In genomic region chr9:69877852-69878507, GRCh38 we compare ENCODE assay signal across 9 cellular contexts.
DNase-seq lines count a peak whose midpoint lies in the region; ATAC-seq, FAIRE-seq and TF ChIP-seq lines count a peak whose summit lies in the region.
"Had no signal": no experiment of that assay in that cellular context is flagged by ENCODE, and none has a peak within 500 bp of the region (broad histone marks: within the 10 kb centered on the region; RNA-seq: fewer than 3 reads in every experiment).

No MANE protein-coding gene starts in this region.

- FAIRE-seq in RCC 7860 (lab: Jason Lieb, UNC), result peak; percentile 77

- no peaks in the 10 kb centered on the region for H3K79me2 ChIP-seq in DND-41 (ENCODE audit: insufficient read depth, low read length)

- no peak for DNase-seq in DND-41
- peak; percentile 29 for DNase-seq in RCC 7860 (ENCODE audit: low spot score)
- DNase-seq in fibroblast of peridontal ligament (ENCODE audit: extremely low read depth), result peak; percentile 81
- peak; percentile 75 for DNase-seq in pons (ENCODE audit: low spot score)
- DNase-seq in stimulated activated CD4-positive, alpha-beta T cell treated with anti-CD3 and anti-CD28 coated beads, Interleukin-4, amount 100 ng/mL, for 1 hour, result no peak
- no peak for DNase-seq in HK-2 (ENCODE audit: unreplicated experiment)

- no peaks in the 10 kb centered on the region for H3K27me3 ChIP-seq in DND-41 (ENCODE audit: insufficient read depth, low read length, poor library complexity)
- H3K27me3 ChIP-seq: SJCRH30 had no signal

- ATAC-seq in DND-41 (ENCODE audit: insufficient read depth, low read depth), result no peak
- peak; percentile 43 for ATAC-seq in HG03175 (IDR thresholded peaks at IDR 0.05; ENCODE audit: unreplicated experiment)
- ATAC-seq in HG03378 (IDR thresholded peaks at IDR 0.05; ENCODE audit: unreplicated experiment), result no peak

- no peak overlapping the region for H3K4me3 ChIP-seq in DND-41 (ENCODE audit: low read depth in 1 of 2, low read length in 2 of 2)
- H3K4me3 ChIP-seq: SJCRH30 had no signal

- H3K9ac ChIP-seq in DND-41 (ENCODE audit: low read depth, low read length), result no peak overlapping the region

- no peak overlapping the region for H3K4me2 ChIP-seq in DND-41 (ENCODE audit: insufficient read depth, low read length)

- no peaks in the 10 kb centered on the region for H3K36me3 ChIP-seq in DND-41 (ENCODE audit: insufficient read depth, low read length)
- H3K36me3 ChIP-seq: SJCRH30 had no signal

- peak; percentile 64 for TF ChIP-seq CTCF in DND-41 (IDR thresholded peaks at IDR 0.05; ENCODE audit: borderline replicate concordance, extremely low read depth, low read length, poor library complexity, severe bottlenecking)

- H4K20me1 ChIP-seq in DND-41 (ENCODE audit: insufficient read depth, low read length), result no peaks in the 10 kb centered on the region

- no peak overlapping the region for H2AFZ ChIP-seq in DND-41 (ENCODE audit: low read depth, low read length)

- H3K4me1 ChIP-seq in DND-41 (ENCODE audit: insufficient read depth, low read length), result no peaks in the 10 kb centered on the region
- H3K4me1 ChIP-seq: SJCRH30 had no signal

- no peaks in the 10 kb centered on the region for H3K9me3 ChIP-seq in DND-41 (ENCODE audit: insufficient read depth, low read length, severe bottlenecking)

- no peak overlapping the region for H3K27ac ChIP-seq in DND-41 (ENCODE audit: low read length)
- H3K27ac ChIP-seq: SJCRH30 had no signal

Comparison
In these comparisons a context has a peak if more than half of its experiments do, and no peak if none do; other contexts are left out.
1. DNase-seq: peak in RCC 7860 (single experiment), fibroblast of peridontal ligament (single experiment) and pons (single experiment); none in DND-41 (single experiment), stimulated activated CD4-positive, alpha-beta T cell treated with anti-CD3 and anti-CD28 coated beads, Interleukin-4, amount 100 ng/mL, for 1 hour (single experiment) and HK-2 (single experiment).